Comparison of ENCODE assay signal across 25 cellular contexts in the genomic region with DNA sequence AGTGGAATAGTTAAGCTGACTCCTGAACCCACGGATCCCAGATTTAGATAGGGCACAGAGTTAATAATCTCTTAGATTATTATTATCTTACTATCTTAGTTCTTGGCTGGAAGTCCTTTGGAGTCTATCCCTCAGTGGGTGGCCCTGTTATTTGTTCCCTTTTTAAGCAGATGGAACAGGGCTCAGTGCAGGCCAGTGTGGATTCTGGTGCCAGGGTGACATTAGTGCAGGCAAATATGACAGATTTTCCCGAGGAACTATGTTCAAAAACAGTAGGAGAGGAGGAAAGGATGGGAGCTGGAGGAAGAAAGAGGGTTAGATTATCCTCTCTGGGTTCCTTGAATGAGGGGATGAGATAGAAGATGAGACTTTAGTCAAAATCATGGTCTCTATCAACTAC. TPM values are rescaled to one million over a fixed set of nuclear protein-coding genes. Genes with fewer than 3 reads are reported as not detected.
DNase-seq lines count a peak whose midpoint lies in the region; ATAC-seq and TF ChIP-seq lines count a peak whose summit lies in the region.
"Had no signal": no experiment of that assay in that cellular context is flagged by ENCODE, and none has a peak within 500 bp of the region (broad histone marks: within the 10 kb centered on the region; RNA-seq: fewer than 3 reads in every experiment).

No MANE protein-coding gene starts in this region.

- H4K20me1 ChIP-seq in Karpas-422 (ENCODE audit: insufficient read depth, low read depth, low read length) = no peaks in the 10 kb centered on the region
- H4K20me1 ChIP-seq in SK-N-SH (ENCODE audit: insufficient read depth) = no peaks in the 10 kb centered on the region
- H4K20me1 ChIP-seq: BLaER1 had no signal

- no peak overlapping the region for H3K27ac ChIP-seq in Karpas-422 (ENCODE audit: low read length)
- H3K27ac ChIP-seq in SK-N-SH (ENCODE audit: low read depth in 2 of 2, low read length in 1 of 2) = no peak overlapping the region
- H3K27ac ChIP-seq: 22Rv1, A549, BLaER1 had no signal

- no peaks in the 10 kb centered on the region for H3K27me3 ChIP-seq in Karpas-422 (ENCODE audit: low read length)
- H3K27me3 ChIP-seq in SK-N-SH (ENCODE audit: insufficient read depth) = peaks cover 75% of the 10 kb centered on the region

- H3K4me1 ChIP-seq in Karpas-422 (ENCODE audit: low read length) (peaks cover 5% of the 10 kb centered on the region; the same call in 1 of the 2 replicates), SK-N-SH (ENCODE audit: control insufficient read depth in 1 of 2, insufficient read depth in 2 of 2, low read depth in 1 of 2, low read length in 1 of 2) (no peaks in the 10 kb centered on the region)
- H3K4me1 ChIP-seq: BE2C, BLaER1 had no signal

- H2AFZ ChIP-seq in Karpas-422 (ENCODE audit: low read length) (no peak overlapping the region), SK-N-SH (ENCODE audit: low read depth) (no peak overlapping the region)

- POLR2A ChIA-PET in SK-N-SH (lab: Yijun Ruan, JAX) = interaction anchor here (0.7 kb wide), 1 partner anchor 195 kb away, joined by 3 read pairs; no protein-coding TSS in a partner anchor

- H3K9ac ChIP-seq in Karpas-422 (ENCODE audit: low read length) (no peak overlapping the region), SK-N-SH (no peak overlapping the region)
- H3K9ac ChIP-seq: BLaER1 had no signal

- H3K4me3 ChIP-seq in Karpas-422 (ENCODE audit: low read length) = no peak overlapping the region
- no peak overlapping the region for H3K4me3 ChIP-seq in SK-N-SH (ENCODE audit: low read depth in 2 of 2, low read length in 1 of 2)
- H3K4me3 ChIP-seq: A549, BLaER1 had no signal

- CTCF ChIA-PET in SK-N-SH (lab: Yijun Ruan, JAX) = interaction anchor here (0.6 to 1.5 kb wide), 5 partner anchors 8 to 445 kb away, joined by 3 read pairs; no protein-coding TSS in a partner anchor

- DNase-seq in Ammon's horn (ENCODE audit: low spot score) (peak; percentile 20), Karpas-422 (peak; percentile 41), cerebellar cortex (ENCODE audit: low spot score) (peak; percentile 65), SK-N-SH (no peak), Right ventricle myocardium inferior (ENCODE audit: missing footprints) (no peak), activated T-cell treated with anti-CD3 and anti-CD28 coated beads for 4 hours (no peak)
- DNase-seq: AML-193; BE2C; CD4-positive, alpha-beta memory T cell; CD4-positive, CD25-positive, alpha-beta regulatory T cell; CD8-positive, alpha-beta memory T cell; COR-L47; DMS 273 treated with DMSO at 0.1 percent for 48 hours; DMS153; DMS53; DMS79; DND-41; EL; GF-D8 had no signal

- no peak for ATAC-seq in Right ventricle myocardium inferior
- ATAC-seq: A549 had no signal

- TF ChIP-seq RAD21 in SK-N-SH (IDR thresholded peaks at IDR 0.05; ENCODE audit: low read length) = no peak

- H3K4me2 ChIP-seq in Karpas-422 (ENCODE audit: low read depth, low read length, poor library complexity, severe bottlenecking) (no peak overlapping the region), SK-N-SH (no peak overlapping the region)
- H3K4me2 ChIP-seq: A549, BLaER1 had no signal

- H3K9me2 ChIP-seq in Karpas-422 (replicated peaks; ENCODE audit: insufficient read depth, low read length) (no peaks in the 10 kb centered on the region), SK-N-SH (no peaks in the 10 kb centered on the region)

- no peaks in the 10 kb centered on the region for H3K79me2 ChIP-seq in Karpas-422 (ENCODE audit: low read length)
- no peaks in the 10 kb centered on the region for H3K79me2 ChIP-seq in SK-N-SH (ENCODE audit: insufficient read depth)

- H3K36me3 ChIP-seq in Karpas-422 (ENCODE audit: insufficient read depth, low read length) (no peaks in the 10 kb centered on the region), SK-N-SH (replicated peaks in 1 of 2; ENCODE audit: control insufficient read depth in 1 of 2, insufficient read depth in 2 of 2, low read length in 1 of 2) (no peaks in the 10 kb centered on the region)
- H3K36me3 ChIP-seq: BE2C, BLaER1 had no signal

- no peak for TF ChIP-seq CTCF in SK-N-SH (IDR thresholded peaks at IDR 0.05)

- intact Hi-C loops in Right ventricle myocardium inferior (cut with DNase I) = no loop called here

- no peak for TF ChIP-seq EP300 in SK-N-SH (IDR thresholded peaks at IDR 0.05; ENCODE audit: borderline replicate concordance in 1 of 2, low read depth in 1 of 2, low read length in 1 of 2)

- 6% methylated on average over 2 of the region's 2 CpGs for WGBS in SK-N-SH (ENCODE audit: low lambda C conversion rate)

- no peaks in the 10 kb centered on the region for H3K9me3 ChIP-seq in Karpas-422 (ENCODE audit: low read length)
- H3K9me3 ChIP-seq in SK-N-SH = no peaks in the 10 kb centered on the region
- H3K9me3 ChIP-seq: A549, BE2C, BLaER1 had no signal

- H3F3A ChIP-seq in SK-N-SH (replicated peaks; ENCODE audit: insufficient read depth) = no peaks in the 10 kb centered on the region

TF ChIP-seq in SK-N-SH, 30 proteins besides CTCF, POLR2A, EP300 and RAD21:
- TF ChIP-seq, protein P1, sequence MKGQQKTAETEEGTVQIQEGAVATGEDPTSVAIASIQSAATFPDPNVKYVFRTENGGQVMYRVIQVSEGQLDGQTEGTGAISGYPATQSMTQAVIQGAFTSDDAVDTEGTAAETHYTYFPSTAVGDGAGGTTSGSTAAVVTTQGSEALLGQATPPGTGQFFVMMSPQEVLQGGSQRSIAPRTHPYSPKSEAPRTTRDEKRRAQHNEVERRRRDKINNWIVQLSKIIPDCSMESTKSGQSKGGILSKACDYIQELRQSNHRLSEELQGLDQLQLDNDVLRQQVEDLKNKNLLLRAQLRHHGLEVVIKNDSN (IDR thresholded peaks at IDR 0.05; ENCODE audit: borderline replicate concordance, low read depth) = no peak
- no peak for TF ChIP-seq SIN3A (IDR thresholded peaks at IDR 0.05; ENCODE audit: borderline replicate concordance, low read depth, low read length)
- no peak for TF ChIP-seq RXRA (IDR thresholded peaks at IDR 0.05; ENCODE audit: borderline replicate concordance, low read depth)
- TF ChIP-seq FOSL2 (IDR thresholded peaks at IDR 0.05; ENCODE audit: borderline replicate concordance, low read depth) = no peak
- no peak for TF ChIP-seq TCF12 (IDR thresholded peaks at IDR 0.05)
- no peak for TF ChIP-seq TAF1 (IDR thresholded peaks at IDR 0.05; ENCODE audit: borderline replicate concordance, low read depth, low read length)
- TF ChIP-seq, protein P2, sequence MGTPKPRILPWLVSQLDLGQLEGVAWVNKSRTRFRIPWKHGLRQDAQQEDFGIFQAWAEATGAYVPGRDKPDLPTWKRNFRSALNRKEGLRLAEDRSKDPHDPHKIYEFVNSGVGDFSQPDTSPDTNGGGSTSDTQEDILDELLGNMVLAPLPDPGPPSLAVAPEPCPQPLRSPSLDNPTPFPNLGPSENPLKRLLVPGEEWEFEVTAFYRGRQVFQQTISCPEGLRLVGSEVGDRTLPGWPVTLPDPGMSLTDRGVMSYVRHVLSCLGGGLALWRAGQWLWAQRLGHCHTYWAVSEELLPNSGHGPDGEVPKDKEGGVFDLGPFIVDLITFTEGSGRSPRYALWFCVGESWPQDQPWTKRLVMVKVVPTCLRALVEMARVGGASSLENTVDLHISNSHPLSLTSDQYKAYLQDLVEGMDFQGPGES (IDR thresholded peaks at IDR 0.05; ENCODE audit: low read depth, low read length) = no peak
- no peak for TF ChIP-seq MXI1 (IDR thresholded peaks at IDR 0.05; ENCODE audit: low read depth, low read length)
- no peak for TF ChIP-seq RFX5 (IDR thresholded peaks at IDR 0.05; ENCODE audit: low read length)
- TF ChIP-seq YY1 (IDR thresholded peaks at IDR 0.05; ENCODE audit: low read depth) = no peak
- TF ChIP-seq FOXM1 (IDR thresholded peaks at IDR 0.05; ENCODE audit: low read depth) = no peak
- TF ChIP-seq RCOR1 (IDR thresholded peaks at IDR 0.05; ENCODE audit: low read length) = no peak
- TF ChIP-seq JUND (IDR thresholded peaks at IDR 0.05) = no peak
- no peak for TF ChIP-seq TEAD4 (IDR thresholded peaks at IDR 0.05; ENCODE audit: borderline replicate concordance, insufficient read depth)
- TF ChIP-seq, protein P3, sequence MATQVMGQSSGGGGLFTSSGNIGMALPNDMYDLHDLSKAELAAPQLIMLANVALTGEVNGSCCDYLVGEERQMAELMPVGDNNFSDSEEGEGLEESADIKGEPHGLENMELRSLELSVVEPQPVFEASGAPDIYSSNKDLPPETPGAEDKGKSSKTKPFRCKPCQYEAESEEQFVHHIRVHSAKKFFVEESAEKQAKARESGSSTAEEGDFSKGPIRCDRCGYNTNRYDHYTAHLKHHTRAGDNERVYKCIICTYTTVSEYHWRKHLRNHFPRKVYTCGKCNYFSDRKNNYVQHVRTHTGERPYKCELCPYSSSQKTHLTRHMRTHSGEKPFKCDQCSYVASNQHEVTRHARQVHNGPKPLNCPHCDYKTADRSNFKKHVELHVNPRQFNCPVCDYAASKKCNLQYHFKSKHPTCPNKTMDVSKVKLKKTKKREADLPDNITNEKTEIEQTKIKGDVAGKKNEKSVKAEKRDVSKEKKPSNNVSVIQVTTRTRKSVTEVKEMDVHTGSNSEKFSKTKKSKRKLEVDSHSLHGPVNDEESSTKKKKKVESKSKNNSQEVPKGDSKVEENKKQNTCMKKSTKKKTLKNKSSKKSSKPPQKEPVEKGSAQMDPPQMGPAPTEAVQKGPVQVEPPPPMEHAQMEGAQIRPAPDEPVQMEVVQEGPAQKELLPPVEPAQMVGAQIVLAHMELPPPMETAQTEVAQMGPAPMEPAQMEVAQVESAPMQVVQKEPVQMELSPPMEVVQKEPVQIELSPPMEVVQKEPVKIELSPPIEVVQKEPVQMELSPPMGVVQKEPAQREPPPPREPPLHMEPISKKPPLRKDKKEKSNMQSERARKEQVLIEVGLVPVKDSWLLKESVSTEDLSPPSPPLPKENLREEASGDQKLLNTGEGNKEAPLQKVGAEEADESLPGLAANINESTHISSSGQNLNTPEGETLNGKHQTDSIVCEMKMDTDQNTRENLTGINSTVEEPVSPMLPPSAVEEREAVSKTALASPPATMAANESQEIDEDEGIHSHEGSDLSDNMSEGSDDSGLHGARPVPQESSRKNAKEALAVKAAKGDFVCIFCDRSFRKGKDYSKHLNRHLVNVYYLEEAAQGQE (IDR thresholded peaks at IDR 0.05; ENCODE audit: low read depth, low read length) = no peak
- TF ChIP-seq, protein P4, sequence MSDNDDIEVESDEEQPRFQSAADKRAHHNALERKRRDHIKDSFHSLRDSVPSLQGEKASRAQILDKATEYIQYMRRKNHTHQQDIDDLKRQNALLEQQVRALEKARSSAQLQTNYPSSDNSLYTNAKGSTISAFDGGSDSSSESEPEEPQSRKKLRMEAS (IDR thresholded peaks at IDR 0.05; ENCODE audit: low read depth) = no peak
- no peak for TF ChIP-seq CHD2 (IDR thresholded peaks at IDR 0.05; ENCODE audit: low read length, partially characterized antibody)
- no peak for TF ChIP-seq NFIC (IDR thresholded peaks at IDR 0.05; ENCODE audit: borderline replicate concordance)
- no peak for TF ChIP-seq FOXJ3 (CRISPR knock-in tag; IDR thresholded peaks at IDR 0.05)

RNA-seq across cellular contexts. Expression of a gene that starts 41.4 kb away (rescaled TPM):
- not detected in 2 replicates for total RNA-seq in Karpas-422 (2014; rRNA removed; shearing (Covaris generic); ENCODE audit: low replicate concordance)
- polyA plus RNA-seq in SK-N-SH (2012; rRNA removed) = not detected in 2 replicates
- not detected in 2 replicates for polyA plus RNA-seq in SK-N-SH (2012; cell fraction: cytosol; rRNA removed)
- polyA plus RNA-seq in SK-N-SH (2012; cell fraction: nucleus; rRNA removed) = not detected in 2 replicates
- 1.7 TPM for total RNA-seq in Right ventricle myocardium inferior
- total RNA-seq: A172; CD4-positive, alpha-beta memory T cell; CD4-positive, CD25-positive, alpha-beta regulatory T cell; CD8-positive, alpha-beta memory T cell; Daoy had no signal
- polyA plus RNA-seq: A549; CD14-positive monocyte; CD4-positive, alpha-beta memory T cell; CD4-positive, CD25-positive, alpha-beta regulatory T cell; CD8-positive, alpha-beta memory T cell had no signal

Comparison
In these comparisons a context has a peak if more than half of its experiments do, and no peak if none do; other contexts are left out.
1. DNase-seq: peak in Ammon's horn (single experiment), Karpas-422 (single experiment) and cerebellar cortex (single experiment); none in SK-N-SH (single experiment), Right ventricle myocardium inferior (single experiment) and activated T-cell treated with anti-CD3 and anti-CD28 coated beads for 4 hours (single experiment).